In the genomic region with DNA sequence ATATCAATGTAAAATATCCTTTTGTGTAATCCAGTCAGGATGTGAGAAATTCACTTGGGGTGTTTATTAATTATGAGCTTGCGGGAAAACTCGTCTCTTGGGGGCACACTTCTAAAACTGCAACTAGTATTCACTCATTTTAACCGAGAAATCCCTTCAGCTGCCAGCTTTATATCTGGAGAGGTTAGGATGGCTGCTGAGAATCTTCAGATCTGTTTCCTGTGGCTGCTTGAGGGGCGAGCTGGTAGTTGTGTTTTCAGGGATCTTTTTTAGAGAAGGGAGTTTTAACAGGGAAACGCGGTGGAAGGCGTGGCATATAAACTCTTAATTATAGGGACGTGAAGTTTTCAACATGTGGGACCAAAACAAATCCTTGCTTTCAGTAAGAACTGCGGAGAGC, we compare ENCODE assay signal across 8 cellular contexts. TPM values are rescaled to one million over a fixed set of nuclear protein-coding genes. Genes with fewer than 3 reads are reported as not detected.
A peak's percentile ranks its signal among the peaks of the same experiment; 100 is the strongest.
DNase-seq lines count a peak whose midpoint lies in the region; ATAC-seq and FAIRE-seq lines count a peak whose summit lies in the region.

No MANE protein-coding gene starts in this region.

- no peak for ATAC-seq in activated naive CD4-positive, alpha-beta T cell treated with anti-CD3 and anti-CD28 coated beads, Interleukin-2, amount 50 U/mL, for 72 hours
- ATAC-seq in right cardiac atrium, result no peak
- no peak for ATAC-seq in GM18517 (IDR thresholded peaks at IDR 0.05; ENCODE audit: unreplicated experiment)

- H3K27me3 ChIP-seq in right cardiac atrium (ENCODE audit: control insufficient read depth, insufficient read depth), result no peaks in the 10 kb centered on the region

- CTCF ChIA-PET in activated CD4-positive, alpha-beta memory T cell treated with anti-CD3 and anti-CD28 coated beads for 36 hours (lab: Charles Lee), result interaction anchor here (1.8 to 2.6 kb wide), 2 partner anchors 64 to 90 kb away, joined by 7 to 16 read pairs; no protein-coding TSS in a partner anchor

- POLR2A ChIA-PET in activated CD4-positive, alpha-beta memory T cell treated with anti-CD3 and anti-CD28 coated beads for 36 hours (lab: Charles Lee), result interaction anchor here (0.6 to 0.8 kb wide), 2 partner anchors 10 to 54 kb away, joined by 3 read pairs; no protein-coding TSS in a partner anchor

- H3K4me1 Mint-ChIP-seq in activated naive CD4-positive, alpha-beta T cell treated with anti-CD3 and anti-CD28 coated beads, Interleukin-2, amount 50 U/mL, for 24 hours, result peaks cover 37% of the 10 kb centered on the region
- peaks cover 18% of the 10 kb centered on the region for H3K4me1 Mint-ChIP-seq in activated CD4-positive, alpha-beta memory T cell treated with anti-CD3 and anti-CD28 coated beads for 36 hours (ENCODE audit: low read depth)

- H3K27me3 Mint-ChIP-seq in activated naive CD4-positive, alpha-beta T cell treated with anti-CD3 and anti-CD28 coated beads, Interleukin-2, amount 50 U/mL, for 24 hours, result no peaks in the 10 kb centered on the region
- H3K27me3 Mint-ChIP-seq in activated CD4-positive, alpha-beta memory T cell treated with anti-CD3 and anti-CD28 coated beads for 36 hours, result peaks cover 3% of the 10 kb centered on the region

- no peak for DNase-seq in activated naive CD4-positive, alpha-beta T cell treated with anti-CD3 and anti-CD28 coated beads, Interleukin-2, amount 50 U/mL, for 72 hours (ENCODE audit: low spot score in 2 of 2)
- DNase-seq in activated CD4-positive, alpha-beta memory T cell treated with anti-CD3 and anti-CD28 coated beads for 36 hours, result no peak
- DNase-seq in right cardiac atrium (no peak), skeletal muscle cell (ENCODE audit: low read depth) (no peak), urothelium cell line (ENCODE audit: low spot score) (no peak), OCI-M2 (lab: John Stamatoyannopoulos, UW; ENCODE audit: unreplicated experiment) (no peak)

- H3K9me3 ChIP-seq in right cardiac atrium (ENCODE audit: control insufficient read depth, low read length), result no peaks in the 10 kb centered on the region

- H3K27ac Mint-ChIP-seq in activated naive CD4-positive, alpha-beta T cell treated with anti-CD3 and anti-CD28 coated beads, Interleukin-2, amount 50 U/mL, for 24 hours, result no peak overlapping the region
- no peak overlapping the region for H3K27ac Mint-ChIP-seq in activated naive CD4-positive, alpha-beta T cell treated with anti-CD3 and anti-CD28 coated beads, Interleukin-2, amount 50 U/mL, for 72 hours
- H3K27ac Mint-ChIP-seq in activated CD4-positive, alpha-beta memory T cell treated with anti-CD3 and anti-CD28 coated beads for 36 hours, result no peak overlapping the region

- intact Hi-C loops in activated CD4-positive, alpha-beta memory T cell treated with anti-CD3 and anti-CD28 coated beads for 36 hours (cut with micrococcal nuclease), result loop anchor here (1.0 to 10.0 kb wide), 7 partner anchors 9 to 500 kb away; a partner anchor contains a TSS
- intact Hi-C loops in right cardiac atrium (cut with DNase I), result loop anchor here in 3 of 4 donors (10.0 kb wide), 2 partner anchors 90 to 110 kb away; no protein-coding TSS in a partner anchor

- H3K4me1 ChIP-seq in right cardiac atrium (ENCODE audit: control insufficient read depth, insufficient read depth, low read length), result peaks cover 4% of the 10 kb centered on the region

- H3K9me3 Mint-ChIP-seq in activated naive CD4-positive, alpha-beta T cell treated with anti-CD3 and anti-CD28 coated beads, Interleukin-2, amount 50 U/mL, for 24 hours, result no peaks in the 10 kb centered on the region
- no peaks in the 10 kb centered on the region for H3K9me3 Mint-ChIP-seq in activated naive CD4-positive, alpha-beta T cell treated with anti-CD3 and anti-CD28 coated beads, Interleukin-2, amount 50 U/mL, for 72 hours
- H3K9me3 Mint-ChIP-seq in activated CD4-positive, alpha-beta memory T cell treated with anti-CD3 and anti-CD28 coated beads for 36 hours, result no peaks in the 10 kb centered on the region

- WGBS in right cardiac atrium, result 1% methylated on average over 9 of the region's 9 CpGs

- peak overlapping the region; percentile 94 for H3K4me3 Mint-ChIP-seq in activated naive CD4-positive, alpha-beta T cell treated with anti-CD3 and anti-CD28 coated beads, Interleukin-2, amount 50 U/mL, for 24 hours
- H3K4me3 Mint-ChIP-seq in activated CD4-positive, alpha-beta memory T cell treated with anti-CD3 and anti-CD28 coated beads for 36 hours, result peak overlapping the region; percentile 93

- no peaks in the 10 kb centered on the region for H3K36me3 Mint-ChIP-seq in activated naive CD4-positive, alpha-beta T cell treated with anti-CD3 and anti-CD28 coated beads, Interleukin-2, amount 50 U/mL, for 24 hours
- peaks cover 0 to 10% of the 10 kb centered on the region in 2 donors for H3K36me3 Mint-ChIP-seq in activated naive CD4-positive, alpha-beta T cell treated with anti-CD3 and anti-CD28 coated beads, Interleukin-2, amount 50 U/mL, for 72 hours
- H3K36me3 Mint-ChIP-seq in activated CD4-positive, alpha-beta memory T cell treated with anti-CD3 and anti-CD28 coated beads for 36 hours, result no peaks in the 10 kb centered on the region

- peak overlapping the region; percentile 84 for H3K4me3 ChIP-seq in right cardiac atrium (ENCODE audit: low read length)
- peak overlapping the region; percentile 82 for H3K4me3 ChIP-seq in skeletal muscle cell (ENCODE audit: low read depth, low read length)

- FAIRE-seq in urothelium cell line (lab: Jason Lieb, UNC), result no peak

- H3K27ac ChIP-seq in right cardiac atrium (ENCODE audit: low read length), result peak overlapping the region; percentile 80

RNA-seq across cellular contexts. Expression of a gene that starts 0.8 kb away (rescaled TPM):
- total RNA-seq in activated naive CD4-positive, alpha-beta T cell treated with anti-CD3 and anti-CD28 coated beads, Interleukin-2, amount 50 U/mL, for 72 hours, result 10 to 100 TPM; 26.2 to 37.2 TPM
- 10 to 100 TPM; 14.1 to 14.9 TPM for total RNA-seq in activated CD4-positive, alpha-beta memory T cell treated with anti-CD3 and anti-CD28 coated beads for 36 hours
- 100 to 1,000 TPM in 2 of 4 donors, 10 to 100 TPM in 2; 72.4 to 176 (median 94.8) TPM for total RNA-seq in right cardiac atrium
- polyA plus RNA-seq in right cardiac atrium, result 26.4 TPM
